Comparison of ENCODE assay signal across 1 cellular context in the genomic region with DNA sequence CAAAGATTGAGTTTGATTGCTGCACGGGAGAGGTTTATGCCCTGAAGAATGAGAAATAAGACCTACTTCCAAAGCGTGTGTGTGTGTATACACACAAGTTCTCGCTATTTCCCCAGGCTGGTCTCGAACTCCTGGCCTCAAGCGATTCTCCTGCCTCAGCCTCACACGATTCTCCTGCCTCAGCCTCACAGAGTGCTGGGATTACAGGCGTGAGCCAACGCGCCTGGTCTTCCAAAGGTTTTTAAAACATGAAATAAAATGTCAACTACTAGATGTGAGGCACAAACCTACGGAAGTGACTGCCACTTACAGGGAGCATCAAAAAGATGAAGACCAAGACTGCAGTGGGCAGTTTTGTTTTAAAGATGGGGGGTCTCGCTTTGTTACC.
TF ChIP-seq lines count a peak whose summit lies in the region.

No MANE protein-coding gene starts in this region.

TF ChIP-seq in H1, 55 proteins besides CTCF, POLR2A, EP300 and RAD21:
- TF ChIP-seq ZNF274 (IDR thresholded peaks at IDR 0.05; ENCODE audit: borderline replicate concordance, extremely low read depth, low read length) = no peak
- TF ChIP-seq, protein P1, sequence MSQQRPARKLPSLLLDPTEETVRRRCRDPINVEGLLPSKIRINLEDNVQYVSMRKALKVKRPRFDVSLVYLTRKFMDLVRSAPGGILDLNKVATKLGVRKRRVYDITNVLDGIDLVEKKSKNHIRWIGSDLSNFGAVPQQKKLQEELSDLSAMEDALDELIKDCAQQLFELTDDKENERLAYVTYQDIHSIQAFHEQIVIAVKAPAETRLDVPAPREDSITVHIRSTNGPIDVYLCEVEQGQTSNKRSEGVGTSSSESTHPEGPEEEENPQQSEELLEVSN (IDR thresholded peaks at IDR 0.05) = no peak
- no peak for TF ChIP-seq KDM4A (IDR thresholded peaks at IDR 0.05; ENCODE audit: low read depth, low read length, severe bottlenecking)
- no peak for TF ChIP-seq TEAD4 (IDR thresholded peaks at IDR 0.05; ENCODE audit: low read depth, low read length)
- no peak for TF ChIP-seq GABPA (IDR thresholded peaks at IDR 0.05; ENCODE audit: borderline replicate concordance, insufficient read depth, low read length)
- no peak for TF ChIP-seq BACH1 (IDR thresholded peaks at IDR 0.05; ENCODE audit: low read length)
- TF ChIP-seq SAP30 (IDR thresholded peaks at IDR 0.05; ENCODE audit: insufficient read depth, insufficient replicate concordance, low read length) = no peak
- TF ChIP-seq HDAC2 (IDR thresholded peaks at IDR 0.05; ENCODE audit: borderline replicate concordance in 1 of 2, low read depth in 2 of 2, low read length in 2 of 2) = no peak
- no peak for TF ChIP-seq EZH2 (IDR thresholded peaks at IDR 0.05; ENCODE audit: low read depth, low read length, severe bottlenecking)
- TF ChIP-seq, protein P2, sequence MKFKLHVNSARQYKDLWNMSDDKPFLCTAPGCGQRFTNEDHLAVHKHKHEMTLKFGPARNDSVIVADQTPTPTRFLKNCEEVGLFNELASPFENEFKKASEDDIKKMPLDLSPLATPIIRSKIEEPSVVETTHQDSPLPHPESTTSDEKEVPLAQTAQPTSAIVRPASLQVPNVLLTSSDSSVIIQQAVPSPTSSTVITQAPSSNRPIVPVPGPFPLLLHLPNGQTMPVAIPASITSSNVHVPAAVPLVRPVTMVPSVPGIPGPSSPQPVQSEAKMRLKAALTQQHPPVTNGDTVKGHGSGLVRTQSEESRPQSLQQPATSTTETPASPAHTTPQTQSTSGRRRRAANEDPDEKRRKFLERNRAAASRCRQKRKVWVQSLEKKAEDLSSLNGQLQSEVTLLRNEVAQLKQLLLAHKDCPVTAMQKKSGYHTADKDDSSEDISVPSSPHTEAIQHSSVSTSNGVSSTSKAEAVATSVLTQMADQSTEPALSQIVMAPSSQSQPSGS (IDR thresholded peaks at IDR 0.05; ENCODE audit: low read length) = no peak
